ENCODE assay signal across 11 cellular contexts in the genomic region with DNA sequence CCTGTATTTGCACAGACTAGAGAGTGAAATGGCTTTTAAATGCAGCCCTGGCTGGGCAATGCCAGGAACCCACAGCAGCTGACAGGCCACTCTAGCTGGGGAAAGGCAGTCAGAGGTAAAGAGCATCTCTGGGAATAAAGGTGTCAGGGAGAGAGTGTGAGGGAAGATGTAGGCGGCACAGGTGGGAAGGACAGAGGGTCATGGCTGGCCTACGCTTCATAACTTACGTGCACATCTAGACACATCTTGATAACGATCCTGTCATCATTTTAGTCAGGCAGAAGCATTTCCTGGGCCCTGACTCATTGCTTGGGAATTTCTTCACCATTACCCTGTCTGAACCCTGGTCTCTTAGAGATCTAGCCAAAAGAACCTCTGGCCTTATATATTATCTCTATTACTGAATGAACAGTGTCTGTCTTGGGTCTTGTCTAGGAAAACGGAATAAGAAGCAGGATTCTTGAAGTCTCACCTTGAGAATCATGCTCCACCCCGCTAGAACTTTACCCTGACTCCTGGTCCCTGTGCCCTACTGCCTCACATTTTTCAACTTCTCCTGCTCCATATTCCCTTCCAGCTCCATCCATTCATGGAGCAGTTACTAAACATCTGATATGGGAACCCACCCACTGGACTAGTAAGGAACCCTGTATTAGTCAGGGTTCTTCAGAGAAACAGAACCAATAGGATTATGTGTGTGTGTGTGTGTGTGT.
DNase-seq lines count a peak whose midpoint lies in the region; ATAC-seq and TF ChIP-seq lines count a peak whose summit lies in the region.
"Had no signal": no experiment of that assay in that cellular context is flagged by ENCODE, and none has a peak within 500 bp of the region (broad histone marks: within the 10 kb centered on the region; RNA-seq: fewer than 3 reads in every experiment).

No MANE protein-coding gene starts in this region.

- H3K23ac ChIP-seq in mesenchymal stem cell (ENCODE audit: low read length in 2 of 2): no peak overlapping the region

- no peak overlapping the region for H3K14ac ChIP-seq in mesenchymal stem cell (ENCODE audit: low read length in 2 of 2)

- H3K18ac ChIP-seq in mesenchymal stem cell (ENCODE audit: low read depth in 1 of 2, low read length in 2 of 2): peak overlapping the region; percentile 95 to 99

- H3K4me3 ChIP-seq in BJ (ENCODE audit: low read depth, low read length) (no peak overlapping the region), adipocyte (ENCODE audit: low read length) (peak overlapping the region; percentile 6), mesenchymal stem cell (ENCODE audit: insufficient read depth in 1 of 2, low read depth in 1 of 2, low read length in 2 of 2) (no peak overlapping the region)
- H3K4me3 ChIP-seq: body of pancreas had no signal

- H3K27ac ChIP-seq in mesenchymal stem cell (ENCODE audit: low read length, poor library complexity, severe bottlenecking): peak overlapping the region; percentile 95
- H3K27ac ChIP-seq: body of pancreas had no signal

- no peaks in the 10 kb centered on the region for H3K27me3 ChIP-seq in BJ (ENCODE audit: control insufficient read depth, insufficient read depth, low read length)
- H3K27me3 ChIP-seq in adipocyte (replicated peaks; ENCODE audit: control insufficient read depth, insufficient read depth, low read length): no peaks in the 10 kb centered on the region
- no peaks in the 10 kb centered on the region for H3K27me3 ChIP-seq in mesenchymal stem cell (ENCODE audit: control insufficient read depth in 1 of 2, insufficient read depth in 1 of 2, low read length in 2 of 2)
- H3K27me3 ChIP-seq: body of pancreas had no signal

- ATAC-seq in GM21447 (IDR thresholded peaks at IDR 0.05; ENCODE audit: unreplicated experiment): no peak
- ATAC-seq: body of pancreas; naive thymus-derived CD4-positive, alpha-beta T cell had no signal

- 8% methylated on average over 5 of the region's 6 CpGs for WGBS in mesenchymal stem cell

- no peak overlapping the region for H2AFZ ChIP-seq in mesenchymal stem cell (ENCODE audit: low read depth, low read length)

- H2BK12ac ChIP-seq in mesenchymal stem cell (ENCODE audit: low read length in 2 of 2): peak overlapping the region; percentile 97 to 99

- DNase-seq in BJ (ENCODE audit: low read depth): peak; percentile 72
- peak; percentile 84 for DNase-seq in HS-27A (ENCODE audit: low read depth)
- peak; percentile 73 for DNase-seq in adipocyte (ENCODE audit: low read depth)
- DNase-seq in mesenchymal stem cell: peak; percentile 88
- no peak for DNase-seq in COR-L47 (lab: John Stamatoyannopoulos, UW)
- no peak for DNase-seq in ecto neural progenitor cell (ENCODE audit: low spot score)
- no peak for DNase-seq in head of caudate nucleus
- DNase-seq: Right ventricle myocardium superior had no signal

- H4K91ac ChIP-seq in mesenchymal stem cell (ENCODE audit: low read length): peak overlapping the region; percentile 83

- H3K36me3 ChIP-seq in BJ (ENCODE audit: control insufficient read depth, insufficient read depth, low read length) (no peaks in the 10 kb centered on the region), adipocyte (ENCODE audit: control insufficient read depth, insufficient read depth, low read length, severe bottlenecking) (no peaks in the 10 kb centered on the region), mesenchymal stem cell (ENCODE audit: control insufficient read depth in 1 of 2, insufficient read depth in 2 of 2, low read depth in 1 of 2, low read length in 2 of 2) (no peaks in the 10 kb centered on the region)

- H2BK15ac ChIP-seq in mesenchymal stem cell (ENCODE audit: low read depth, poor library complexity, severe bottlenecking): peak overlapping the region; percentile 86

- peaks cover 36% of the 10 kb centered on the region for H3K4me1 ChIP-seq in adipocyte (ENCODE audit: control insufficient read depth, insufficient read depth, low read length)
- peaks cover 5% of the 10 kb centered on the region for H3K4me1 ChIP-seq in mesenchymal stem cell (ENCODE audit: control insufficient read depth, insufficient read depth, low read depth, low read length)
- H3K4me1 ChIP-seq: body of pancreas had no signal

- peak overlapping the region; percentile 64 for H2AK5ac ChIP-seq in mesenchymal stem cell (ENCODE audit: low read length, severe bottlenecking)

- POLR2A ChIA-PET in BJ (lab: Charles Lee): no interaction called here

- intact Hi-C loops in head of caudate nucleus (cut with DNase I): no loop called here

- CTCF ChIA-PET in BJ (lab: Yijun Ruan, JAX): interaction anchor here (0.7 to 1.0 kb wide), 3 partner anchors 12 to 269 kb away, joined by 3 read pairs; no protein-coding TSS in a partner anchor

- H4K8ac ChIP-seq in mesenchymal stem cell (ENCODE audit: low read length): peak overlapping the region; percentile 98

- peak overlapping the region; percentile 74 for H2BK5ac ChIP-seq in mesenchymal stem cell (ENCODE audit: low read depth, low read length, poor library complexity, severe bottlenecking)

- peak overlapping the region in 1 of 2 experiments; percentile 71 for H3K4ac ChIP-seq in mesenchymal stem cell (ENCODE audit: low read depth in 1 of 2, low read length in 2 of 2)

- no peaks in the 10 kb centered on the region for H3K79me1 ChIP-seq in mesenchymal stem cell (replicated peaks; ENCODE audit: low read length, poor library complexity, severe bottlenecking)

- peak overlapping the region; percentile 42 for H2BK120ac ChIP-seq in mesenchymal stem cell (ENCODE audit: low read depth, low read length)

- H3K9ac ChIP-seq in adipocyte (ENCODE audit: low read length) (peak overlapping the region; percentile 48), mesenchymal stem cell (ENCODE audit: low read length) (peak overlapping the region; percentile 45)

- H3K9me3 ChIP-seq in adipocyte (ENCODE audit: control insufficient read depth, low read length) (no peaks in the 10 kb centered on the region), mesenchymal stem cell (ENCODE audit: control insufficient read depth, low read length) (no peaks in the 10 kb centered on the region)
- H3K9me3 ChIP-seq: body of pancreas had no signal

- peak overlapping the region; percentile 44 for H3K4me2 ChIP-seq in mesenchymal stem cell (ENCODE audit: low read length, poor library complexity, severe bottlenecking)

- TF ChIP-seq CTCF in BJ (IDR thresholded peaks at IDR 0.05; ENCODE audit: insufficient read depth, low read depth, low read length): no peak

Comparison
In these comparisons a context has a peak if more than half of its experiments do, and no peak if none do; other contexts are left out.
1. DNase-seq: peak in BJ (single experiment), HS-27A (single experiment), adipocyte (single experiment) and mesenchymal stem cell (single experiment); none in COR-L47 (single experiment), ecto neural progenitor cell (single experiment) and head of caudate nucleus (0 of 42).